ENCODE assay signal across 27 cellular contexts in genomic region chrX:136067946-136068345, GRCh38.
A peak's percentile ranks its signal among the peaks of the same experiment; 100 is the strongest.
DNase-seq lines count a peak whose midpoint lies in the region; TF ChIP-seq lines count a peak whose summit lies in the region.
"Had no signal": no experiment of that assay in that cellular context is flagged by ENCODE, and none has a peak within 500 bp of the region (broad histone marks: within the 10 kb centered on the region; RNA-seq: fewer than 3 reads in every experiment).

No MANE protein-coding gene starts in this region.

- no peak for TF ChIP-seq EP300 in esophagus muscularis mucosa (IDR thresholded peaks at IDR 0.05)

- CTCF ChIA-PET in HEK293 (lab: Yijun Ruan, JAX) = interaction anchor here (0.6 to 1.5 kb wide), 4 partner anchors 36 to 1922 kb away, joined by 3 read pairs; no protein-coding TSS in a partner anchor

- no peak for TF ChIP-seq POLR2A in esophagus muscularis mucosa (IDR thresholded peaks at IDR 0.05; ENCODE audit: low read depth)
- no peak for TF ChIP-seq POLR2A in adrenal gland (IDR thresholded peaks at IDR 0.05)

- POLR2A ChIA-PET in HEK293 (lab: Yijun Ruan, JAX) = interaction anchor here (0.5 to 0.7 kb wide), 2 partner anchors 15 to 99 kb away, joined by 3 read pairs; no protein-coding TSS in a partner anchor

- peaks cover 13% of the 10 kb centered on the region for H3K4me1 ChIP-seq in HEK293 (ENCODE audit: control insufficient read depth, insufficient read depth, low read length)
- peaks cover 0 to 53% (median 36%) of the 10 kb centered on the region in 4 donors for H3K4me1 ChIP-seq in esophagus muscularis mucosa
- H3K4me1 ChIP-seq in muscle layer of duodenum (ENCODE audit: control insufficient read depth in 1 of 2, insufficient read depth in 2 of 2, low read length in 2 of 2) = peaks cover 5 to 6% of the 10 kb centered on the region in 2 donors
- no peaks in the 10 kb centered on the region for H3K4me1 ChIP-seq in adrenal gland (replicated peaks in 1 of 2)
- H3K4me1 ChIP-seq: foreskin keratinocyte, left lung had no signal

- WGBS in esophagus muscularis mucosa = 46% methylated on average over 6 of the region's 6 CpGs
- WGBS in adrenal gland, 4 donors = 54 to 67% (median 65%) methylated on average over 2 to 6 of the region's 6 CpGs

- H3K9me3 ChIP-seq in HEK293 (ENCODE audit: control insufficient read depth, insufficient read depth, low read depth, low read length) (no peaks in the 10 kb centered on the region), esophagus muscularis mucosa (no peaks in the 10 kb centered on the region), muscle layer of duodenum (ENCODE audit: control insufficient read depth in 1 of 2, low read length in 2 of 2) (no peaks in the 10 kb centered on the region), adrenal gland (replicated peaks in 1 of 3) (no peaks in the 10 kb centered on the region)
- H3K9me3 ChIP-seq: left lung, MG63 had no signal

- H3K36me3 ChIP-seq in HEK293 (ENCODE audit: control insufficient read depth in 2 of 2, insufficient read depth in 1 of 2, low read length in 2 of 2) (no peaks in the 10 kb centered on the region), esophagus muscularis mucosa (no peaks in the 10 kb centered on the region), muscle layer of duodenum (ENCODE audit: control insufficient read depth in 1 of 2, insufficient read depth in 2 of 2, low read length in 2 of 2) (no peaks in the 10 kb centered on the region), adrenal gland (replicated peaks in 1 of 2) (no peaks in the 10 kb centered on the region)
- H3K36me3 ChIP-seq: left lung, MG63 had no signal

- no peak for DNase-seq in esophagus muscularis mucosa (ENCODE audit: extremely low spot score)
- peak in 33 of 49 donors; percentile 0 to 36 (median 16) for DNase-seq in substantia nigra (lab: John Stamatoyannopoulos, UW)
- DNase-seq in NK-92 (lab: John Stamatoyannopoulos, UW; ENCODE audit: unreplicated experiment) = no peak
- no peak for DNase-seq in NAMALWA (ENCODE audit: low spot score)
- DNase-seq in epidermal melanocyte (ENCODE audit: insufficient read length, low spot score) = no peak
- DNase-seq in adrenal gland = no peak
- DNase-seq: activated CD4-positive, alpha-beta T cell treated with anti-CD3 and anti-CD28 coated beads for 36 hours; activated gamma-delta T cell treated with Interleukin-2 at 50 U/mL for 16 hours; activated T-cell treated with anti-CD3 and anti-CD28 coated beads, Interleukin-2, amount 50 U/mL, for 24 hours; effector memory CD8-positive, alpha-beta T cell; foreskin keratinocyte; KBM-7; left lung; mesendoderm; MG63; naive thymus-derived CD4-positive, alpha-beta T cell; NCI-H1436; NCI-H2081 treated with DMSO at 0.1 percent for 48 hours; NCI-H345; occipital lobe; stimulated activated CD4-positive, alpha-beta T cell treated with anti-CD3 and anti-CD28 coated beads, Interleukin-1b, Interleukin-23, amount 100 ng/mL, for 48 hours; T-helper 2 cell had no signal

- TF ChIP-seq CTCF in HEK293 (tag by site-specific recombination; IDR thresholded peaks at IDR 0.05) (no peak), esophagus muscularis mucosa (IDR thresholded peaks at IDR 0.05) (no peak), adrenal gland (IDR thresholded peaks at IDR 0.05) (no peak)

- no peak overlapping the region for H3K4me3 ChIP-seq in HEK293 (ENCODE audit: low read depth, low read length)
- H3K4me3 ChIP-seq in esophagus muscularis mucosa = no peak overlapping the region
- H3K4me3 ChIP-seq in muscle layer of duodenum (ENCODE audit: low read depth in 1 of 2, low read length in 2 of 2) = no peak overlapping the region
- H3K4me3 ChIP-seq in adrenal gland = no peak overlapping the region
- H3K4me3 ChIP-seq: left lung, MG63, smooth muscle cell had no signal

- intact Hi-C loops in esophagus muscularis mucosa (cut with DNase I) = no loop called here
- intact Hi-C loops in adrenal gland (cut with DNase I) = no loop called here

- H3K27ac ChIP-seq in HEK293 (ENCODE audit: extremely low read depth, low read depth, low read length) = no peak overlapping the region
- H3K27ac ChIP-seq in esophagus muscularis mucosa (replicated peaks in 1 of 4) = peak overlapping the region; percentile 81 to 90 (median 85)
- H3K27ac ChIP-seq in muscle layer of duodenum (ENCODE audit: low read length) = peak overlapping the region; percentile 56
- no peak overlapping the region for H3K27ac ChIP-seq in substantia nigra (ENCODE audit: low read depth, low read length, poor library complexity, severe bottlenecking)
- H3K27ac ChIP-seq in adrenal gland = no peak overlapping the region
- H3K27ac ChIP-seq: C4-2B, foreskin keratinocyte, left lung, RWPE1 had no signal

- no peaks in the 10 kb centered on the region for H3K27me3 ChIP-seq in esophagus muscularis mucosa
- H3K27me3 ChIP-seq in muscle layer of duodenum (ENCODE audit: low read depth, low read length) = no peaks in the 10 kb centered on the region
- H3K27me3 ChIP-seq in adrenal gland = peaks cover 5% of the 10 kb centered on the region
- H3K27me3 ChIP-seq: foreskin keratinocyte, left lung, MG63 had no signal

TF ChIP-seq in HEK293, 187 proteins besides CTCF, POLR2A, EP300 and RAD21:
- TF ChIP-seq ZNF426 (tag by site-specific recombination; IDR thresholded peaks at IDR 0.05) (no peak), ZNF157 (tag by site-specific recombination; IDR thresholded peaks at IDR 0.05) (0 out of 2 replicates have a peak, but pooled peaks have one; percentile 14)

Comparison
In these comparisons a context has a peak if more than half of its experiments do, and no peak if none do; other contexts are left out.
1. H3K27ac ChIP-seq: peak in esophagus muscularis mucosa (4 of 4) and muscle layer of duodenum (single experiment); none in HEK293 (single experiment), substantia nigra (single experiment) and adrenal gland (0 of 5).
2. DNase-seq: peak in substantia nigra (33 of 49); none in esophagus muscularis mucosa (single experiment), NK-92 (single experiment), NAMALWA (single experiment), epidermal melanocyte (single experiment) and adrenal gland (0 of 7).